ENCODE assay signal across 26 cellular contexts in the genomic region with DNA sequence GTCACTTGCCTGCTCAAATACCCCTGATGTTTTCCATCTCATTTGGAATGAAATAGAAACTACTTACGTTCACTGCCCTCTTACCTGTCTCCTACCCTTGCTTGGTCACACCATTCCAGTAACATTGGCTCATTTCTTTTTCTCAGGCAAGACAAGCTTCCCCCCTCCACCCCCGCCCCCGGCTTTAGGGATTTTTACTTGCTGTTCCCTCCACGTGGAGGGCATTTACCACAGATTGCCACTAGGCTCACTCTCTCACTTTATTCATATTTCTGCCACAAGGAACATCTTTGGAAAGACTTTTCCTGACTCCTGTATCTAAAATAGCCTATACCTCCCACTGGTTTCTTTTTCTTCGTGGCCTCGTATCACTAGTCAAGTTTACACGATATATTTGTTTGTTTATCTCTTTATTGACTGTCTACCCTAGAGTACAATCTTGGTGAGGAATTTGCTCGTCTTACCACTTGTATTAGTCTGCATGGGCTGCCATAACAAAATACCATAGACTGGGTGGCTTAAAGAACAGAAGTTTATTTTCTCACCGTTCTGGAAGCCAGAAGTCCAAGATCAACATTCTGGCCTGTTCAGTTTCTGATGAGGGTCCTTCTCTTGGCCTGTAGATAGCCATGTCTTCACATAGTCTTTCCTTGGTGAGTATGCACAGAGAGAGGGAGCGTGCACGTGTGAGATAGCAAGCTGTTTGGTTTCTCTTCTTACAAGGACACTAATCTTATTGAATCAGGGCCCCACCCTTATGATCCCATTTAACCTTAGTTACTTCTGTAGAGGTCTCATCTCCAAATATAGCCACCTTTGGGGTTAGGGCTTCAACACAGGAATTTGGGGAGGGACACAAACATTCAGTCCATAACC.
"Had no signal": no experiment of that assay in that cellular context is flagged by ENCODE, and none has a peak within 500 bp of the region (broad histone marks: within the 10 kb centered on the region; RNA-seq: fewer than 3 reads in every experiment).

No MANE protein-coding gene starts in this region.

- H3K4me3 ChIP-seq: ascending aorta, neural progenitor cell, psoas muscle, smooth muscle cell, suprapubic skin, tibial artery, upper lobe of right lung had no signal

- H3K9ac ChIP-seq: neural progenitor cell, parathyroid adenoma had no signal

- DNase-seq: activated CD4-positive, alpha-beta T cell treated with anti-CD3 and anti-CD28 coated beads for 48 hours; activated CD4-positive, alpha-beta T cell treated with anti-CD3 and anti-CD28 coated beads, Interleukin-2, amount 50 U/mL, for 48 hours; activated CD8-positive, alpha-beta memory T cell treated with anti-CD3 and anti-CD28 coated beads for 24 hours; activated effector memory CD4-positive, alpha-beta T cell treated with Interleukin-2 at 50 U/mL for 16 hours; activated naive CD4-positive, alpha-beta T cell treated with Interleukin-2 at 50 U/mL for 16 hours; activated naive CD8-positive, alpha-beta T cell treated with anti-CD3 and anti-CD28 coated beads, Interleukin-2, amount 10 ng/mL, durations not matched to agents 7 days and 5 days; caudate nucleus; head of caudate nucleus; hippocampal formation; midbrain; naive thymus-derived CD8-positive, alpha-beta T cell; occipital lobe; psoas muscle; stimulated activated CD4-positive, alpha-beta T cell treated with anti-CD3 and anti-CD28 coated beads, Interleukin-15, amount 100 ng/mL, for 24 hours; stimulated activated CD4-positive, alpha-beta T cell treated with anti-CD3 and anti-CD28 coated beads, Interleukin-2, amount 100 ng/mL, for 24 hours; stimulated activated naive B cell treated with anti-CD40 and anti-IgM and Interleukin-4, amounts not matched to agents 10 μg/mL and 1 μg/mL and 100 μg/mL, for 72 hours; tibial artery; upper lobe of right lung had no signal

- H3K4me1 ChIP-seq: neural progenitor cell, parathyroid adenoma, psoas muscle, suprapubic skin, upper lobe of right lung had no signal

- H2AFZ ChIP-seq: neural progenitor cell, parathyroid adenoma had no signal

- H3K9me3 Mint-ChIP-seq: brain, neural progenitor cell had no signal

- H3K27ac Mint-ChIP-seq: activated naive CD8-positive, alpha-beta T cell treated with anti-CD3 and anti-CD28 coated beads, Interleukin-2, amount 10 ng/mL, durations not matched to agents 7 days and 5 days; brain; naive thymus-derived CD8-positive, alpha-beta T cell; neural progenitor cell; stimulated activated naive B cell treated with anti-CD40 and anti-IgM and Interleukin-4, amounts not matched to agents 10 μg/mL and 1 μg/mL and 100 μg/mL, for 72 hours had no signal

- H3K27me3 ChIP-seq: ascending aorta, neural progenitor cell, suprapubic skin, tibial artery, upper lobe of right lung had no signal

- H3K36me3 ChIP-seq: neural progenitor cell had no signal

- ATAC-seq: activated CD4-positive, CD25-positive, alpha-beta regulatory T cell treated with anti-CD3 and anti-CD28 coated beads, Interleukin-2, amount 50 U/mL, for 24 hours; naive thymus-derived CD8-positive, alpha-beta T cell; psoas muscle; stimulated activated naive B cell treated with anti-CD40 and anti-IgM and Interleukin-4, amounts not matched to agents 10 μg/mL and 1 μg/mL and 100 μg/mL, for 72 hours; upper lobe of right lung had no signal

- H3K4me1 Mint-ChIP-seq: brain, neural progenitor cell had no signal

- H3K4me3 Mint-ChIP-seq: activated naive CD8-positive, alpha-beta T cell treated with anti-CD3 and anti-CD28 coated beads, Interleukin-2, amount 10 ng/mL, durations not matched to agents 7 days and 5 days; brain; naive thymus-derived CD8-positive, alpha-beta T cell; neural progenitor cell; stimulated activated naive B cell treated with anti-CD40 and anti-IgM and Interleukin-4, amounts not matched to agents 10 μg/mL and 1 μg/mL and 100 μg/mL, for 72 hours had no signal

- H3K27me3 Mint-ChIP-seq: activated naive CD8-positive, alpha-beta T cell treated with anti-CD3 and anti-CD28 coated beads, Interleukin-2, amount 10 ng/mL, durations not matched to agents 7 days and 5 days; brain; naive thymus-derived CD8-positive, alpha-beta T cell; stimulated activated naive B cell treated with anti-CD40 and anti-IgM and Interleukin-4, amounts not matched to agents 10 μg/mL and 1 μg/mL and 100 μg/mL, for 72 hours had no signal

- H3K4me2 ChIP-seq: neural progenitor cell, smooth muscle cell had no signal

- H3K9me3 ChIP-seq: ascending aorta, suprapubic skin, tibial artery, upper lobe of right lung had no signal

- H3K27ac ChIP-seq: ascending aorta, neural progenitor cell, parathyroid adenoma, psoas muscle, suprapubic skin, tibial artery, upper lobe of right lung, VCaP had no signal
